Comparison of ENCODE assay signal across 23 cellular contexts in the genomic region with DNA sequence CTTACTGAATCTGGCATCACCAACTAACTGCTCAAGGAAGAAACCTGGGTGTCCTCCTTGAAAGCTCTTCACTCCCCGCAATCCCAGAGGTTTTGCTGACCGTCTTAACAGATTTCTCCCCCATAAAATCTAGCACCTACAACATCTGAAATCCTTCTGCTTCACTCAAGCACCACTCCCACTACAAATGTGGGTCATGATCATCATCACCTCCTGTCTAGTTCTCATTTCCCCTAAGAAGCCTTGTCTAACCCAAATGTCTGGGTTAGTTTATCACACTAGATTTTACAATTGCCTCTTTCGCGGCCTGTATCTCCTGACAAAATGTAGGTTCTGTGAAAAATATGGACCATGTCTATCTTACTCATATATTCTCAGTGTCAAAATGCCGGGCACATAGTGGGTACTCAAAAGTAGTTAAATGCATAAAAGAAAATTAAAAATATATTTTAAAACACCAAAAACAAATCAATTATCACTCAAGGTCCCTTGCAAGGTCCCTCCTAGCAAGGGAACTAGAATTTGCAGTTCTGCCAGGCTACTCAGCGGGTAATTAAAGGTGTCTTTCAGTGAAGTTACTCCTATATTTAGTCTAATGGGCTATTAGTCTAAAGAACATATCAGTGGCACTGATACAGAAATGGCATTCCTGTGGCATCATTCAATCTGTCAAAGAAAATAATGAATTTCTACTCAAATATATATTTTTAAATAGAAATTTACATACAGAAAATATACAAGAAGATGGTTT. TPM values are rescaled to one million over a fixed set of nuclear protein-coding genes. Genes with fewer than 3 reads are reported as not detected.
DNase-seq lines count a peak whose midpoint lies in the region; ATAC-seq and TF ChIP-seq lines count a peak whose summit lies in the region.
"Had no signal": no experiment of that assay in that cellular context is flagged by ENCODE, and none has a peak within 500 bp of the region (broad histone marks: within the 10 kb centered on the region; RNA-seq: fewer than 3 reads in every experiment).

No MANE protein-coding gene starts in this region.

- no peaks in the 10 kb centered on the region for H3K27me3 ChIP-seq in CD4-positive, alpha-beta memory T cell (ENCODE audit: insufficient read depth, low read length)
- no peaks in the 10 kb centered on the region for H3K27me3 ChIP-seq in testis
- H3K27me3 ChIP-seq: adrenal gland, colonic mucosa, esophagus muscularis mucosa, gastrocnemius medialis, SJSA1, suprapubic skin had no signal

- no peak for DNase-seq in activated CD4-positive, alpha-beta memory T cell treated with anti-CD3 and anti-CD28 coated beads for 36 hours
- DNase-seq in activated CD4-positive, alpha-beta memory T cell treated with anti-CD3 and anti-CD28 coated beads, Interleukin-2, amount 10 ng/mL, durations not matched to agents 7 days and 5 days, result no peak
- DNase-seq in CD4-positive, alpha-beta memory T cell, result peak in 3 of 5 donors; percentile 43 to 62 (median 56)
- DNase-seq in WTC11 (ENCODE audit: low spot score) (no peak), immature natural killer cell (peak in 1 of 3 donors; percentile 41), retina (no peak), NOMO-1 (lab: John Stamatoyannopoulos, UW; ENCODE audit: unreplicated experiment in 2 of 2) (no peak), testis (no peak)
- DNase-seq: adrenal gland, Calu3, colonic mucosa, endodermal cell, gastrocnemius medialis, hypothalamus, left ventricle myocardium inferior, NCI-H1694 treated with DMSO at 0.1 percent for 48 hours, NCI-H2171, WERI-Rb-1 had no signal

- intact Hi-C loops in activated CD4-positive, alpha-beta memory T cell treated with anti-CD3 and anti-CD28 coated beads for 36 hours (cut with micrococcal nuclease), result no loop called here
- intact Hi-C loops in CD4-positive, alpha-beta memory T cell (cut with micrococcal nuclease), result no loop called here
- intact Hi-C loops in testis (cut with DNase I; ENCODE audit: low total_unique reads), result no loop called here

- 87 to 96% methylated on average over 6 of the region's 6 CpGs for WGBS in testis, 2 donors

- H3K36me3 ChIP-seq in CD4-positive, alpha-beta memory T cell (ENCODE audit: insufficient read depth, low read length), result peaks cover 8% of the 10 kb centered on the region
- no peaks in the 10 kb centered on the region for H3K36me3 ChIP-seq in testis (ENCODE audit: low read depth, missing control alignments)
- H3K36me3 ChIP-seq: adrenal gland, colonic mucosa, gastrocnemius medialis had no signal

- H3K4me1 ChIP-seq in CD4-positive, alpha-beta memory T cell (ENCODE audit: insufficient read depth, low read length), result peaks cover 82% of the 10 kb centered on the region
- peaks cover 8% of the 10 kb centered on the region for H3K4me1 ChIP-seq in testis
- H3K4me1 ChIP-seq: colonic mucosa, SJSA1 had no signal

- H3K9me3 ChIP-seq in CD4-positive, alpha-beta memory T cell (ENCODE audit: control insufficient read depth in 1 of 2, low read length in 2 of 2), result no peaks in the 10 kb centered on the region
- no peaks in the 10 kb centered on the region for H3K9me3 ChIP-seq in testis
- H3K9me3 ChIP-seq: adrenal gland, colonic mucosa, esophagus muscularis mucosa, gastrocnemius medialis, left ventricle myocardium inferior, SJSA1, suprapubic skin had no signal

- peaks cover 39% of the 10 kb centered on the region for H3K36me3 Mint-ChIP-seq in activated CD4-positive, alpha-beta memory T cell treated with anti-CD3 and anti-CD28 coated beads for 36 hours
- H3K36me3 Mint-ChIP-seq in activated CD4-positive, alpha-beta memory T cell treated with anti-CD3 and anti-CD28 coated beads, Interleukin-2, amount 10 ng/mL, durations not matched to agents 7 days and 5 days (ENCODE audit: low read depth), result peaks cover 64% of the 10 kb centered on the region
- peaks cover 34 to 51% of the 10 kb centered on the region in 2 donors for H3K36me3 Mint-ChIP-seq in CD4-positive, alpha-beta memory T cell
- peaks cover 47% of the 10 kb centered on the region for H3K36me3 Mint-ChIP-seq in WTC11
- peaks cover 11 to 26% (median 17%) of the 10 kb centered on the region in 3 donors for H3K36me3 Mint-ChIP-seq in immature natural killer cell

- no peak for TF ChIP-seq POLR2A in testis (IDR thresholded peaks at IDR 0.05)

- CTCF ChIA-PET in activated CD4-positive, alpha-beta memory T cell treated with anti-CD3 and anti-CD28 coated beads for 36 hours (lab: Charles Lee), result interaction anchor here (1.0 to 2.1 kb wide), 3 partner anchors 10 to 120 kb away, joined by 3 to 4 read pairs (median 3); no protein-coding TSS in a partner anchor
- CTCF ChIA-PET in activated CD4-positive, alpha-beta memory T cell treated with anti-CD3 and anti-CD28 coated beads, Interleukin-2, amount 10 ng/mL, durations not matched to agents 7 days and 5 days (lab: Charles Lee), result no interaction called here
- CTCF ChIA-PET in CD4-positive, alpha-beta memory T cell (lab: Charles Lee; ENCODE audit: partially characterized antibody), result interaction anchor here (0.9 to 1.4 kb wide), 5 partner anchors 13 to 125 kb away, joined by 3 to 7 read pairs (median 4); partner anchors contain the start of gene C21orf91
- CTCF ChIA-PET in WTC11 (lab: Charles Lee), result no interaction called here

- peaks cover 56% of the 10 kb centered on the region for H3K4me1 Mint-ChIP-seq in activated CD4-positive, alpha-beta memory T cell treated with anti-CD3 and anti-CD28 coated beads for 36 hours (ENCODE audit: low read depth)
- H3K4me1 Mint-ChIP-seq in activated CD4-positive, alpha-beta memory T cell treated with anti-CD3 and anti-CD28 coated beads, Interleukin-2, amount 10 ng/mL, durations not matched to agents 7 days and 5 days, result peaks cover 48% of the 10 kb centered on the region
- H3K4me1 Mint-ChIP-seq in CD4-positive, alpha-beta memory T cell, result peaks cover 43 to 67% (median 52%) of the 10 kb centered on the region in 4 donors
- H3K4me1 Mint-ChIP-seq in WTC11 (no peaks in the 10 kb centered on the region), immature natural killer cell (peaks cover 53 to 84% of the 10 kb centered on the region in 2 donors)

- peak overlapping the region; percentile 37 for H3K27ac ChIP-seq in CD4-positive, alpha-beta memory T cell (ENCODE audit: low read depth, low read length)
- H3K27ac ChIP-seq in testis, result no peak overlapping the region
- H3K27ac ChIP-seq: adrenal gland, colonic mucosa, esophagus muscularis mucosa, gastrocnemius medialis, left ventricle myocardium inferior, SJSA1, suprapubic skin, WERI-Rb-1 had no signal

- no peak overlapping the region for H3K4me3 Mint-ChIP-seq in activated CD4-positive, alpha-beta memory T cell treated with anti-CD3 and anti-CD28 coated beads for 36 hours
- no peak overlapping the region for H3K4me3 Mint-ChIP-seq in activated CD4-positive, alpha-beta memory T cell treated with anti-CD3 and anti-CD28 coated beads, Interleukin-2, amount 10 ng/mL, durations not matched to agents 7 days and 5 days
- peak overlapping the region in 7 of 8 donors; percentile 10 to 82 (median 44) for H3K4me3 Mint-ChIP-seq in CD4-positive, alpha-beta memory T cell
- H3K4me3 Mint-ChIP-seq in WTC11 (no peak overlapping the region), immature natural killer cell (peak overlapping the region in 4 of 5 donors; percentile 3 to 62 (median 29))
- H3K4me3 Mint-ChIP-seq: endodermal cell, mesothelial cell of epicardium, nephron had no signal

- no peak for ATAC-seq in WTC11
- ATAC-seq: gastrocnemius medialis had no signal

- H3K9me3 Mint-ChIP-seq in activated CD4-positive, alpha-beta memory T cell treated with anti-CD3 and anti-CD28 coated beads for 36 hours, result peaks cover 4% of the 10 kb centered on the region
- H3K9me3 Mint-ChIP-seq in activated CD4-positive, alpha-beta memory T cell treated with anti-CD3 and anti-CD28 coated beads, Interleukin-2, amount 10 ng/mL, durations not matched to agents 7 days and 5 days, result no peaks in the 10 kb centered on the region
- peaks cover 0 to 3% (median 0%) of the 10 kb centered on the region in 8 donors for H3K9me3 Mint-ChIP-seq in CD4-positive, alpha-beta memory T cell
- H3K9me3 Mint-ChIP-seq in WTC11 (peaks cover 6% of the 10 kb centered on the region), immature natural killer cell (no peaks in the 10 kb centered on the region)
- H3K9me3 Mint-ChIP-seq: mesothelial cell of epicardium, nephron had no signal

- TF ChIP-seq CTCF in WTC11 (IDR thresholded peaks at IDR 0.05), result no peak
- no peak for TF ChIP-seq CTCF in testis (IDR thresholded peaks at IDR 0.05)

- no peak overlapping the region for H3K4me3 ChIP-seq in CD4-positive, alpha-beta memory T cell (ENCODE audit: low read length in 2 of 2)
- H3K4me3 ChIP-seq in testis, result no peak overlapping the region
- H3K4me3 ChIP-seq: adrenal gland, colonic mucosa, esophagus muscularis mucosa, gastrocnemius medialis, left ventricle myocardium inferior, SJSA1, suprapubic skin had no signal

- no peaks in the 10 kb centered on the region for H3K27me3 Mint-ChIP-seq in activated CD4-positive, alpha-beta memory T cell treated with anti-CD3 and anti-CD28 coated beads for 36 hours
- no peaks in the 10 kb centered on the region for H3K27me3 Mint-ChIP-seq in activated CD4-positive, alpha-beta memory T cell treated with anti-CD3 and anti-CD28 coated beads, Interleukin-2, amount 10 ng/mL, durations not matched to agents 7 days and 5 days
- no peaks in the 10 kb centered on the region for H3K27me3 Mint-ChIP-seq in CD4-positive, alpha-beta memory T cell
- H3K27me3 Mint-ChIP-seq in WTC11 (ENCODE audit: low read depth), result no peaks in the 10 kb centered on the region
- H3K27me3 Mint-ChIP-seq in immature natural killer cell (ENCODE audit: low read depth in 3 of 3), result no peaks in the 10 kb centered on the region

- POLR2A ChIA-PET in activated CD4-positive, alpha-beta memory T cell treated with anti-CD3 and anti-CD28 coated beads for 36 hours (lab: Charles Lee), result interaction anchor here (2.1 kb wide), 1 partner anchor 18 kb away, joined by 7 read pairs; no protein-coding TSS in a partner anchor
- POLR2A ChIA-PET in activated CD4-positive, alpha-beta memory T cell treated with anti-CD3 and anti-CD28 coated beads, Interleukin-2, amount 10 ng/mL, durations not matched to agents 7 days and 5 days (lab: Charles Lee), result interaction anchor here (1.2 to 3.5 kb wide), 6 partner anchors 11 to 19 kb away, joined by 3 to 32 read pairs (median 4); partner anchors contain the start of gene C21orf91
- POLR2A ChIA-PET in CD4-positive, alpha-beta memory T cell (lab: Charles Lee; ENCODE audit: partially characterized antibody), result interaction anchor here (0.7 to 3.5 kb wide), 6 partner anchors 8 to 19 kb away, joined by 3 to 46 read pairs (median 3); partner anchors contain the start of gene C21orf91
- POLR2A ChIA-PET in WTC11 (lab: Charles Lee), result no interaction called here

- peak overlapping the region; percentile 3 for H3K27ac Mint-ChIP-seq in activated CD4-positive, alpha-beta memory T cell treated with anti-CD3 and anti-CD28 coated beads for 36 hours
- H3K27ac Mint-ChIP-seq in activated CD4-positive, alpha-beta memory T cell treated with anti-CD3 and anti-CD28 coated beads, Interleukin-2, amount 10 ng/mL, durations not matched to agents 7 days and 5 days, result no peak overlapping the region
- peak overlapping the region; percentile 81 to 94 (median 87) for H3K27ac Mint-ChIP-seq in CD4-positive, alpha-beta memory T cell
- H3K27ac Mint-ChIP-seq in WTC11, result peak overlapping the region; percentile 15; the same call in 1 of the 2 replicates
- H3K27ac Mint-ChIP-seq in immature natural killer cell, result peak overlapping the region; percentile 44 to 88 (median 76)
- H3K27ac Mint-ChIP-seq: endodermal cell, mesothelial cell of epicardium, nephron had no signal

RNA-seq across cellular contexts. Expression of gene C21orf91, which starts 19.6 kb away (rescaled TPM):
- 10 to 100 TPM; 23.6 to 24.1 TPM for total RNA-seq in activated CD4-positive, alpha-beta memory T cell treated with anti-CD3 and anti-CD28 coated beads for 36 hours
- total RNA-seq in activated CD4-positive, alpha-beta memory T cell treated with anti-CD3 and anti-CD28 coated beads, Interleukin-2, amount 10 ng/mL, durations not matched to agents 7 days and 5 days, result 10 to 100 TPM; 55.9 to 57.1 TPM
- 10 to 100 TPM; 80.1 to 80.5 TPM for total RNA-seq in CD4-positive, alpha-beta memory T cell
- polyA plus RNA-seq in CD4-positive, alpha-beta memory T cell, result 10 to 100 TPM; 38.5 to 46.4 TPM
- total RNA-seq in WTC11 (2021) (27.3 to 30.5 TPM (median 27.8 TPM) in 3 replicates), testis (10 to 100 TPM; 37.0 to 44.4 TPM)
- polyA plus RNA-seq in immature natural killer cell (10 to 100 TPM; 29.5 to 41.3 (median 39.6) TPM), testis (ENCODE audit: insufficient read depth, low read depth, low replicate concordance) (40.7 TPM)

Comparison
In these comparisons a context has a peak if more than half of its experiments do, and no peak if none do; other contexts are left out.
1. CTCF ChIA-PET loops: an anchor here in activated CD4-positive, alpha-beta memory T cell treated with anti-CD3 and anti-CD28 coated beads for 36 hours (1.0 to 2.1 kb wide) and CD4-positive, alpha-beta memory T cell (0.9 to 1.4 kb wide); none called in activated CD4-positive, alpha-beta memory T cell treated with anti-CD3 and anti-CD28 coated beads, Interleukin-2, amount 10 ng/mL, durations not matched to agents 7 days and 5 days and WTC11.
2. DNase-seq: peak in CD4-positive, alpha-beta memory T cell (3 of 5); none in activated CD4-positive, alpha-beta memory T cell treated with anti-CD3 and anti-CD28 coated beads for 36 hours (single experiment), activated CD4-positive, alpha-beta memory T cell treated with anti-CD3 and anti-CD28 coated beads, Interleukin-2, amount 10 ng/mL, durations not matched to agents 7 days and 5 days (single experiment), WTC11 (single experiment), retina (single experiment), NOMO-1 (0 of 2) and testis (single experiment).
3. H3K4me3 Mint-ChIP-seq: peak in CD4-positive, alpha-beta memory T cell (7 of 8) and immature natural killer cell (4 of 5); none in activated CD4-positive, alpha-beta memory T cell treated with anti-CD3 and anti-CD28 coated beads for 36 hours (single experiment), activated CD4-positive, alpha-beta memory T cell treated with anti-CD3 and anti-CD28 coated beads, Interleukin-2, amount 10 ng/mL, durations not matched to agents 7 days and 5 days (single experiment) and WTC11 (single experiment).